ENCODE assay signal across 17 cellular contexts in the genomic region with DNA sequence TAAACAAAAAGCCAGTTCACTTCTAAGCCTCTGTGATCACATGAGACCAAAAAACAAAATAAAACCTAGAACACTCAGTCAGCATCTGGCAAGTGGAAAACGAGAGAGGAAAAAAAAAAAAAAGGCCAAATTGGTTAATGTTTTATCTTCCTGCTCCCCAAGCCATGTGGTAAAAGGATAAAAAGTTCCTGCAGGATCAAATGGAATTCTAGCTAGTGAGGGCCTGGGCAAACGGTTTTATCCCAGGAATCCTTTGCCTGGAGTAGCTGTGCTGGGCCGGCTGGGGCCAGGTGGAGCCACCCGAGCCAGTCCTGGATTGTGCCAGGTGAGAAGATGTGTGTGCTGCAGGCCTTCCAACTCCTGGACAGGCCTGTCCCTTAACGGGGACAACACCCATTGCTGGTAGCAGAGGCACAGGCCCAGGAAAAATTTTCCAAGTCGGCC. TPM values are rescaled to one million over a fixed set of nuclear protein-coding genes. Genes with fewer than 3 reads are reported as not detected.
A peak's percentile ranks its signal among the peaks of the same experiment; 100 is the strongest.
DNase-seq lines count a peak whose midpoint lies in the region; ATAC-seq, FAIRE-seq and TF ChIP-seq lines count a peak whose summit lies in the region.
"Had no signal": no experiment of that assay in that cellular context is flagged by ENCODE, and none has a peak within 500 bp of the region (broad histone marks: within the 10 kb centered on the region; RNA-seq: fewer than 3 reads in every experiment).

No MANE protein-coding gene starts in this region.

- H4K20me1 ChIP-seq in OCI-LY1 (ENCODE audit: insufficient read depth, low read length) = no peaks in the 10 kb centered on the region
- peaks cover 5% of the 10 kb centered on the region for H4K20me1 ChIP-seq in neural progenitor cell (ENCODE audit: low read depth)

- POLR2A ChIA-PET in A549 (lab: Yijun Ruan, JAX) = no interaction called here
- POLR2A ChIA-PET in activated CD4-positive, alpha-beta memory T cell treated with anti-CD3 and anti-CD28 coated beads, Interleukin-2, amount 10 ng/mL, durations not matched to agents 7 days and 5 days (lab: Charles Lee) = no interaction called here

- peaks cover 17% of the 10 kb centered on the region for H3K36me3 Mint-ChIP-seq in neural progenitor cell
- H3K36me3 Mint-ChIP-seq in activated CD4-positive, alpha-beta memory T cell treated with anti-CD3 and anti-CD28 coated beads, Interleukin-2, amount 10 ng/mL, durations not matched to agents 7 days and 5 days (ENCODE audit: low read depth) = no peaks in the 10 kb centered on the region
- H3K36me3 Mint-ChIP-seq: activated CD8-positive, alpha-beta memory T cell treated with anti-CD3 and anti-CD28 coated beads, Interleukin-2, amount 10 ng/mL, durations not matched to agents 7 days and 5 days; stimulated activated effector memory CD8-positive, alpha-beta T cell treated with anti-CD3 and anti-CD28 coated beads, Interleukin-12 subunit alpha, Interleukin-12 subunit beta, amount 100 ng/mL, for 72 hours had no signal

- DNase-seq in A549 (ENCODE audit: low read depth in 1 of 2, low spot score in 1 of 2) = no peak
- peak; percentile 47 for DNase-seq in fibroblast of villous mesenchyme (ENCODE audit: low read depth)
- DNase-seq in neural progenitor cell (ENCODE audit: low spot score) = peak; percentile 36
- no peak for DNase-seq in omental fat pad (ENCODE audit: low spot score)
- no peak for DNase-seq in activated CD4-positive, alpha-beta memory T cell treated with anti-CD3 and anti-CD28 coated beads, Interleukin-2, amount 10 ng/mL, durations not matched to agents 7 days and 5 days
- no peak for DNase-seq in activated effector memory CD4-positive, alpha-beta T cell treated with anti-CD3 and anti-CD28 coated beads, Interleukin-2, amount 50 U/mL, for 16 hours
- DNase-seq: activated B cell treated with CpG ODN at 0.5 μM for 24 hours; activated CD8-positive, alpha-beta memory T cell treated with anti-CD3 and anti-CD28 coated beads, Interleukin-2, amount 10 ng/mL, durations not matched to agents 7 days and 5 days; activated naive CD4-positive, alpha-beta T cell; NCI-H2171 treated with DMSO at 0.1 percent for 48 hours; OCI-M1 had no signal

- no peaks in the 10 kb centered on the region for H3K9me2 ChIP-seq in OCI-LY1 (ENCODE audit: low read depth, low read length)

- H3K9ac ChIP-seq in OCI-LY1 (ENCODE audit: low read length) (peak overlapping the region; percentile 72), neural progenitor cell (no peak overlapping the region)

- H3K4me3 Mint-ChIP-seq in neural progenitor cell = no peak overlapping the region
- no peak overlapping the region for H3K4me3 Mint-ChIP-seq in activated CD4-positive, alpha-beta memory T cell treated with anti-CD3 and anti-CD28 coated beads, Interleukin-2, amount 10 ng/mL, durations not matched to agents 7 days and 5 days
- H3K4me3 Mint-ChIP-seq: activated B cell treated with CpG ODN at 0.5 μM for 24 hours; activated CD8-positive, alpha-beta memory T cell treated with anti-CD3 and anti-CD28 coated beads, Interleukin-2, amount 10 ng/mL, durations not matched to agents 7 days and 5 days; stimulated activated effector memory CD8-positive, alpha-beta T cell treated with anti-CD3 and anti-CD28 coated beads, Interleukin-12 subunit alpha, Interleukin-12 subunit beta, amount 100 ng/mL, for 72 hours had no signal

- H2AFZ ChIP-seq in OCI-LY1 (ENCODE audit: low read length) (no peak overlapping the region), neural progenitor cell (replicated peaks) (no peak overlapping the region)

- H3F3A ChIP-seq in OCI-LY1 (ENCODE audit: insufficient read depth, low read length) (no peaks in the 10 kb centered on the region; the same call in 1 of the 2 replicates), neural progenitor cell (ENCODE audit: low read depth) (peaks cover 21% of the 10 kb centered on the region)

- H3K79me2 ChIP-seq in OCI-LY1 (ENCODE audit: insufficient read depth, low read length) (no peaks in the 10 kb centered on the region), neural progenitor cell (ENCODE audit: low read depth) (no peaks in the 10 kb centered on the region)

- no peak for FAIRE-seq in A549 (lab: Jason Lieb, UNC)
- FAIRE-seq: islet of Langerhans had no signal

- H3K27me3 ChIP-seq in OCI-LY1 (ENCODE audit: insufficient read depth, low read length) (no peaks in the 10 kb centered on the region), neural progenitor cell (no peaks in the 10 kb centered on the region)
- H3K27me3 ChIP-seq: breast epithelium, gastroesophageal sphincter had no signal

- peaks cover 86% of the 10 kb centered on the region for H3K4me1 ChIP-seq in A549
- peaks cover 81% of the 10 kb centered on the region for H3K4me1 ChIP-seq in OCI-LY1 (ENCODE audit: insufficient read depth, low read length, severe bottlenecking)
- H3K4me1 ChIP-seq in neural progenitor cell = peaks cover 34% of the 10 kb centered on the region
- H3K4me1 ChIP-seq: breast epithelium had no signal

- no peaks in the 10 kb centered on the region for H3K9me3 ChIP-seq in A549
- H3K9me3 ChIP-seq in OCI-LY1 (ENCODE audit: low read length) = no peaks in the 10 kb centered on the region
- no peaks in the 10 kb centered on the region for H3K9me3 ChIP-seq in neural progenitor cell (ENCODE audit: low read depth)
- H3K9me3 ChIP-seq: breast epithelium, gastroesophageal sphincter had no signal

- H3K4me3 ChIP-seq in A549 (no peak overlapping the region), OCI-LY1 (ENCODE audit: low read depth, low read length, poor library complexity, severe bottlenecking) (peak overlapping the region; percentile 37), fibroblast of villous mesenchyme (ENCODE audit: low read depth, low read length) (no peak overlapping the region), neural progenitor cell (no peak overlapping the region)
- H3K4me3 ChIP-seq: breast epithelium, gastroesophageal sphincter had no signal

- H3K27ac ChIP-seq in A549 (peak overlapping the region; percentile 31 to 65; a peak in 5 of 6 replicates), OCI-LY1 (ENCODE audit: low read depth, low read length, poor library complexity, severe bottlenecking) (peak overlapping the region; percentile 100), neural progenitor cell (peak overlapping the region; percentile 65)

- no peaks in the 10 kb centered on the region for H3K9me3 Mint-ChIP-seq in neural progenitor cell
- no peaks in the 10 kb centered on the region for H3K9me3 Mint-ChIP-seq in activated CD4-positive, alpha-beta memory T cell treated with anti-CD3 and anti-CD28 coated beads, Interleukin-2, amount 10 ng/mL, durations not matched to agents 7 days and 5 days
- H3K9me3 Mint-ChIP-seq: activated B cell treated with CpG ODN at 0.5 μM for 24 hours; stimulated activated effector memory CD8-positive, alpha-beta T cell treated with anti-CD3 and anti-CD28 coated beads, Interleukin-12 subunit alpha, Interleukin-12 subunit beta, amount 100 ng/mL, for 72 hours had no signal

- TF ChIP-seq RAD21 in A549 (conservative IDR thresholded peaks at IDR 0.05 in 1 of 2, IDR thresholded peaks at IDR 0.05 in 1 of 2) = no peak

- H3K36me3 ChIP-seq in OCI-LY1 (ENCODE audit: insufficient read depth, low read length) (peaks cover 19% of the 10 kb centered on the region; the same call in 1 of the 2 replicates), neural progenitor cell (no peaks in the 10 kb centered on the region)
- H3K36me3 ChIP-seq: breast epithelium had no signal

- H3K4me2 ChIP-seq in A549 = peak overlapping the region; percentile 38
- peak overlapping the region; percentile 73 for H3K4me2 ChIP-seq in OCI-LY1 (ENCODE audit: low read length)
- H3K4me2 ChIP-seq in neural progenitor cell = peak overlapping the region; percentile 48

- TF ChIP-seq POLR2A in A549 (IDR thresholded peaks at IDR 0.05; ENCODE audit: low read length) = no peak

- no peak for TF ChIP-seq EP300 in A549 (IDR thresholded peaks at IDR 0.05)

- no peaks in the 10 kb centered on the region for H3K27me3 Mint-ChIP-seq in neural progenitor cell (ENCODE audit: insufficient read depth, low read depth)
- H3K27me3 Mint-ChIP-seq in activated CD4-positive, alpha-beta memory T cell treated with anti-CD3 and anti-CD28 coated beads, Interleukin-2, amount 10 ng/mL, durations not matched to agents 7 days and 5 days = peaks cover 15% of the 10 kb centered on the region

- peaks cover 45% of the 10 kb centered on the region for H3K4me1 Mint-ChIP-seq in neural progenitor cell
- peaks cover 15% of the 10 kb centered on the region for H3K4me1 Mint-ChIP-seq in activated CD4-positive, alpha-beta memory T cell treated with anti-CD3 and anti-CD28 coated beads, Interleukin-2, amount 10 ng/mL, durations not matched to agents 7 days and 5 days

- CTCF ChIA-PET in A549 (lab: Yijun Ruan, JAX) = interaction anchor here (2.0 to 24.6 kb wide), 6 partner anchors 9 to 133 kb away, joined by 6 to 779 read pairs (median 109); partner anchors contain the start of gene SMAD6
- CTCF ChIA-PET in activated CD4-positive, alpha-beta memory T cell treated with anti-CD3 and anti-CD28 coated beads, Interleukin-2, amount 10 ng/mL, durations not matched to agents 7 days and 5 days (lab: Charles Lee) = interaction anchor here (0.7 to 1.1 kb wide), 2 partner anchors 18 to 1481 kb away, joined by 3 read pairs; no protein-coding TSS in a partner anchor

- H3K27ac Mint-ChIP-seq in neural progenitor cell = peak overlapping the region; percentile 91
- no peak overlapping the region for H3K27ac Mint-ChIP-seq in activated CD4-positive, alpha-beta memory T cell treated with anti-CD3 and anti-CD28 coated beads, Interleukin-2, amount 10 ng/mL, durations not matched to agents 7 days and 5 days
- H3K27ac Mint-ChIP-seq: activated B cell treated with CpG ODN at 0.5 μM for 24 hours; activated CD8-positive, alpha-beta memory T cell treated with anti-CD3 and anti-CD28 coated beads, Interleukin-2, amount 10 ng/mL, durations not matched to agents 7 days and 5 days; stimulated activated effector memory CD8-positive, alpha-beta T cell treated with anti-CD3 and anti-CD28 coated beads, Interleukin-12 subunit alpha, Interleukin-12 subunit beta, amount 100 ng/mL, for 72 hours had no signal

- no peak for TF ChIP-seq CTCF in A549 (IDR thresholded peaks at IDR 0.05)
- no peak for TF ChIP-seq CTCF in OCI-LY1 (IDR thresholded peaks at IDR 0.05; ENCODE audit: low read length)
- no peak for TF ChIP-seq CTCF in fibroblast of villous mesenchyme (IDR thresholded peaks at IDR 0.05; ENCODE audit: insufficient read depth, low read depth, low read length)
- TF ChIP-seq CTCF in neural progenitor cell (IDR thresholded peaks at IDR 0.05) = no peak
- TF ChIP-seq CTCF in omental fat pad (IDR thresholded peaks at IDR 0.05) = no peak

- WGBS in A549 (ENCODE audit: missing lambda C conversion rate) = 53% methylated on average over 6 of the region's 6 CpGs

- ATAC-seq in A549 (no peak), omental fat pad (ENCODE audit: low FRiP score) (no peak), HG03439 (IDR thresholded peaks at IDR 0.05; ENCODE audit: unreplicated experiment) (no peak)
- ATAC-seq: activated CD8-positive, alpha-beta memory T cell treated with anti-CD3 and anti-CD28 coated beads, Interleukin-2, amount 10 ng/mL, durations not matched to agents 7 days and 5 days; gastroesophageal sphincter; stimulated activated effector memory CD8-positive, alpha-beta T cell treated with anti-CD3 and anti-CD28 coated beads, Interleukin-12 subunit alpha, Interleukin-12 subunit beta, amount 100 ng/mL, for 72 hours had no signal

RNA-seq across cellular contexts. Expression of gene SMAD6, which starts 13.2 kb away (rescaled TPM):
- polyA plus RNA-seq in A549 (2011; rRNA removed) (9.6 and 14.0 TPM in 2 replicates), A549 (2017; fragmentation: RNase III; extraction: RNeasy Plus Mini Kit Qiagen cat#74134 plus additional on column Dnase treatment) (40.5 to 46.7 TPM (median 46.6 TPM) in 3 replicates)
- polyA plus RNA-seq in A549 (2012; cell fraction: cytosol; rRNA removed) = 41.3 and 55.8 TPM in 2 replicates
- polyA plus RNA-seq in A549 (2012; cell fraction: nucleus; rRNA removed) = 173 and 184 TPM in 2 replicates
- 29.1 and 38.4 TPM in 2 replicates for polyA minus RNA-seq in A549 (2011; rRNA and poly(A)+ RNA removed)
- total RNA-seq in fibroblast of villous mesenchyme (3.0 and 3.5 TPM in 2 replicates), neural progenitor cell (ENCODE audit: low replicate concordance) (3.4 and 9.4 TPM in 2 replicates), omental fat pad (10 to 100 TPM; 15.6 to 44.9 (median 23.8) TPM)
- total RNA-seq in activated CD4-positive, alpha-beta memory T cell treated with anti-CD3 and anti-CD28 coated beads, Interleukin-2, amount 10 ng/mL, durations not matched to agents 7 days and 5 days = under 1 TPM; 0.53 to 0.58 TPM

Comparison
In these comparisons a context has a peak if more than half of its experiments do, and no peak if none do; other contexts are left out.
1. DNase-seq: peak in fibroblast of villous mesenchyme (single experiment) and neural progenitor cell (single experiment); none in A549 (0 of 2), omental fat pad (single experiment), activated CD4-positive, alpha-beta memory T cell treated with anti-CD3 and anti-CD28 coated beads, Interleukin-2, amount 10 ng/mL, durations not matched to agents 7 days and 5 days (single experiment) and activated effector memory CD4-positive, alpha-beta T cell treated with anti-CD3 and anti-CD28 coated beads, Interleukin-2, amount 50 U/mL, for 16 hours (single experiment).
2. H3K27ac ChIP-seq: peak in every context shown above with its lines; median percentile 100 in OCI-LY1; 65 in neural progenitor cell; 48 in A549.
3. Peak in every context shown above with its lines, with median percentiles within 50 percentile points of each other: H3K4me2 ChIP-seq.